Comparison of ENCODE assay signal across 8 cellular contexts in genomic region chr10:87095241-87095945, GRCh38. TPM values are rescaled to one million over a fixed set of nuclear protein-coding genes. Genes with fewer than 3 reads are reported as not detected.
DNase-seq lines count a peak whose midpoint lies in the region; ATAC-seq and TF ChIP-seq lines count a peak whose summit lies in the region.

No MANE protein-coding gene starts in this region.

- H3K4me2 ChIP-seq in BLaER1 treated with 17β-estradiol and CSF1 and Interleukin-3, amounts not matched to agents 10 nM and 100 nM, result peak overlapping the region; percentile 86 to 95 (median 88)

- H3K27ac ChIP-seq in BLaER1 treated with 17β-estradiol and CSF1 and Interleukin-3, amounts not matched to agents 10 nM and 100 nM, result peak overlapping the region; percentile 93 to 99 (median 96)
- peak overlapping the region; percentile 90 for H3K27ac ChIP-seq in Panc1 (ENCODE audit: low read length)

- peaks cover 29 to 55% (median 41%) of the 10 kb centered on the region in 11 experiments; a peak in 21 of 22 replicates for H3K36me3 ChIP-seq in BLaER1 treated with 17β-estradiol and CSF1 and Interleukin-3, amounts not matched to agents 10 nM and 100 nM
- no peaks in the 10 kb centered on the region for H3K36me3 ChIP-seq in Panc1 (ENCODE audit: control insufficient read depth, insufficient read depth, low read length)

- CTCF ChIA-PET in Panc1 (lab: Charles Lee), result no interaction called here

- POLR2A ChIA-PET in Panc1 (lab: Charles Lee), result no interaction called here

- no peaks in the 10 kb centered on the region for H3K27me3 ChIP-seq in BLaER1 treated with 17β-estradiol and CSF1 and Interleukin-3, amounts not matched to agents 10 nM and 100 nM
- no peaks in the 10 kb centered on the region for H3K27me3 ChIP-seq in Panc1 (ENCODE audit: control insufficient read depth, insufficient read depth, low read length)

- peaks cover 32% of the 10 kb centered on the region for H3K4me1 Mint-ChIP-seq in nephron
- H3K4me1 Mint-ChIP-seq in stimulated activated naive CD8-positive, alpha-beta T cell treated with anti-CD3 and anti-CD28 coated beads, Interleukin-15, Interleukin-2, amounts not matched to agents 100 ng/mL and 50 ng/mL, for 24 hours (ENCODE audit: low read depth), result peaks cover 56% of the 10 kb centered on the region

- H3K27me3 Mint-ChIP-seq in nephron (ENCODE audit: low read depth), result no peaks in the 10 kb centered on the region
- H3K27me3 Mint-ChIP-seq in stimulated activated naive CD8-positive, alpha-beta T cell treated with anti-CD3 and anti-CD28 coated beads, Interleukin-15, Interleukin-2, amounts not matched to agents 100 ng/mL and 50 ng/mL, for 24 hours, result no peaks in the 10 kb centered on the region

- ATAC-seq in HG03354 (IDR thresholded peaks at IDR 0.05; ENCODE audit: poor library complexity, severe bottlenecking, unreplicated experiment), result peak; percentile 60
- peak; percentile 79 for ATAC-seq in Panc1

- H4K20me1 ChIP-seq in BLaER1 treated with 17β-estradiol and CSF1 and Interleukin-3, amounts not matched to agents 10 nM and 100 nM, result peaks cover 32 to 40% (median 36%) of the 10 kb centered on the region in 11 experiments; a peak in 21 of 22 replicates

- H3K9me3 ChIP-seq in BLaER1 treated with 17β-estradiol and CSF1 and Interleukin-3, amounts not matched to agents 10 nM and 100 nM (replicated peaks in 1 of 11), result peaks cover 0 to 21% (median 14%) of the 10 kb centered on the region in 11 experiments; a peak in 17 of 22 replicates
- no peaks in the 10 kb centered on the region for H3K9me3 ChIP-seq in Panc1 (ENCODE audit: control insufficient read depth, insufficient read depth, low read depth, low read length)

- H3K9me3 Mint-ChIP-seq in nephron, result no peaks in the 10 kb centered on the region
- H3K9me3 Mint-ChIP-seq in stimulated activated naive CD8-positive, alpha-beta T cell treated with anti-CD3 and anti-CD28 coated beads, Interleukin-15, Interleukin-2, amounts not matched to agents 100 ng/mL and 50 ng/mL, for 24 hours, result no peaks in the 10 kb centered on the region

- no peak for DNase-seq in Panc1 (ENCODE audit: low read depth, low spot score)
- DNase-seq in activated T-helper 1 cell treated with anti-CD3 and anti-CD28 coated beads, Interleukin-2, amount 50 U/mL, for 16 hours (ENCODE audit: low read depth in 1 of 2, low spot score in 1 of 2), result peak; percentile 44 to 64
- peak; percentile 85 for DNase-seq in fibroblast of mammary gland (ENCODE audit: low read depth)

- in situ Hi-C loops in Panc1 (cut with HindIII; ENCODE audit: low pct_unique_long_range_greater_than_20kb, low sequenced_read_pairs), result no loop called here

- TF ChIP-seq POLR2A in GM19099 (IDR thresholded peaks at IDR 0.05; ENCODE audit: extremely low read depth, insufficient read length, low read depth), result peak; percentile 75

- intact Hi-C loops in Panc1 (cut with micrococcal nuclease; ENCODE audit: unreplicated experiment), result no loop called here

- no TSS peak for BruUV-seq in Panc1 (replicated peaks; lab: Mats Ljungman, UMichigan)

- peak overlapping the region; percentile 66 to 90 (median 82) for H3K4me3 ChIP-seq in BLaER1 treated with 17β-estradiol and CSF1 and Interleukin-3, amounts not matched to agents 10 nM and 100 nM
- H3K4me3 ChIP-seq in Panc1 (ENCODE audit: low read depth in 2 of 2, low read length in 2 of 2) (peak overlapping the region; percentile 68 to 69), fibroblast of mammary gland (ENCODE audit: control insufficient read depth, low read depth, low read length) (peak overlapping the region; percentile 63)

- peaks cover 34% of the 10 kb centered on the region for H3K36me3 Mint-ChIP-seq in nephron (ENCODE audit: low read depth)
- H3K36me3 Mint-ChIP-seq in stimulated activated naive CD8-positive, alpha-beta T cell treated with anti-CD3 and anti-CD28 coated beads, Interleukin-15, Interleukin-2, amounts not matched to agents 100 ng/mL and 50 ng/mL, for 24 hours (ENCODE audit: low read depth), result peaks cover 50% of the 10 kb centered on the region

- TF ChIP-seq CTCF in Panc1 (IDR thresholded peaks at IDR 0.05) (no peak), fibroblast of mammary gland (conservative IDR thresholded peaks at IDR 0.05; ENCODE audit: control insufficient read depth, insufficient read depth, low read depth, low read length) (no peak), nephron (IDR thresholded peaks at IDR 0.05; ENCODE audit: unreplicated experiment in 3 of 3) (no peak)

- peak overlapping the region; percentile 88 to 99 (median 96) for H3K9ac ChIP-seq in BLaER1 treated with 17β-estradiol and CSF1 and Interleukin-3, amounts not matched to agents 10 nM and 100 nM

- peak overlapping the region; percentile 83 to 95 (median 93) for H3K4me3 Mint-ChIP-seq in nephron
- peak overlapping the region; percentile 91 for H3K4me3 Mint-ChIP-seq in stimulated activated naive CD8-positive, alpha-beta T cell treated with anti-CD3 and anti-CD28 coated beads, Interleukin-15, Interleukin-2, amounts not matched to agents 100 ng/mL and 50 ng/mL, for 24 hours

- peak overlapping the region; percentile 84 to 97 (median 93) for H3K27ac Mint-ChIP-seq in nephron
- peak overlapping the region; percentile 91 for H3K27ac Mint-ChIP-seq in stimulated activated naive CD8-positive, alpha-beta T cell treated with anti-CD3 and anti-CD28 coated beads, Interleukin-15, Interleukin-2, amounts not matched to agents 100 ng/mL and 50 ng/mL, for 24 hours

- peaks cover 27 to 51% (median 44%) of the 10 kb centered on the region in 10 experiments for H3K4me1 ChIP-seq in BLaER1 treated with 17β-estradiol and CSF1 and Interleukin-3, amounts not matched to agents 10 nM and 100 nM
- peaks cover 25% of the 10 kb centered on the region for H3K4me1 ChIP-seq in Panc1 (ENCODE audit: control insufficient read depth, insufficient read depth, low read length)

RNA-seq across cellular contexts. Expression of gene SHLD2, which starts 0.4 kb away (rescaled TPM):
- 45.2 TPM for total RNA-seq in Panc1 (2021; ENCODE audit: unreplicated experiment)
- polyA plus RNA-seq in Panc1 (2012; ENCODE audit: insufficient read length), result 30.5 TPM

RNA-seq across cellular contexts. Expression of gene GLUD1, which starts 0.8 kb away (rescaled TPM):
- 138 TPM for total RNA-seq in Panc1 (2021; ENCODE audit: unreplicated experiment)
- polyA plus RNA-seq in Panc1 (2012; ENCODE audit: insufficient read length), result 102 TPM
